Comparison of ENCODE assay signal across 19 cellular contexts in the genomic region with DNA sequence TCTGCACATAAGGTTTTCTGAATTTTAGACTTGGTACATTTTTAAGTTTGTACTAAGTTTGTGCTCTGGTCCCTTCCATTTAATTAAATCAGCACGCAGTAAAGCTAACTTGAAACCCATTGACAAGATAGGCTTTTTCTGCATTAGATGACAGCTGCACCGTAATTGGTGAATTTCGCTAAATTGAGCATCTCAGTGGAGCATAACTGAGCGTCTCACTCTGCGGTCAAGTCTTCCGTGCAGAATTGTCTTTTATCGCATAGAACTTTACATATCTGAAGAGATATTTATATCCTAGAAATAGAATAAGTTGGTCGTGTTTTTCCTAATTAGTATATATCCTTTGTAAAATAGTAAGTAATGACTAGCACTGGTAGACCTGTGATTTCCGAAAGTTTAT. TPM values are rescaled to one million over a fixed set of nuclear protein-coding genes. Genes with fewer than 3 reads are reported as not detected.
DNase-seq lines count a peak whose midpoint lies in the region; ATAC-seq, FAIRE-seq and TF ChIP-seq lines count a peak whose summit lies in the region.
"Had no signal": no experiment of that assay in that cellular context is flagged by ENCODE, and none has a peak within 500 bp of the region (broad histone marks: within the 10 kb centered on the region; RNA-seq: fewer than 3 reads in every experiment).

No MANE protein-coding gene starts in this region.

- no peaks in the 10 kb centered on the region for H3K9me2 ChIP-seq in MM.1S (replicated peaks; ENCODE audit: insufficient read depth, low read length)

- no peaks in the 10 kb centered on the region for H3K9me3 ChIP-seq in MM.1S (replicated peaks; ENCODE audit: insufficient read depth, low read length)
- H3K9me3 ChIP-seq: gastrocnemius medialis, spleen had no signal

- peaks cover 100% of the 10 kb centered on the region for H3K79me2 ChIP-seq in MM.1S (ENCODE audit: low read length)

- peak overlapping the region; percentile 38 for H3K27ac Mint-ChIP-seq in activated CD8-positive, alpha-beta memory T cell treated with anti-CD3 and anti-CD28 coated beads, Interleukin-2, amount 10 ng/mL, durations not matched to agents 7 days and 5 days
- peak overlapping the region; percentile 40 for H3K27ac Mint-ChIP-seq in stimulated activated effector memory CD8-positive, alpha-beta T cell treated with anti-CD3 and anti-CD28 coated beads, Interleukin-12 subunit alpha, Interleukin-12 subunit beta, amount 100 ng/mL, for 72 hours
- H3K27ac Mint-ChIP-seq: activated CD4-positive, alpha-beta memory T cell treated with anti-CD3 and anti-CD28 coated beads for 36 hours; HFFc6 had no signal

- H4K20me1 ChIP-seq in MM.1S (ENCODE audit: insufficient read depth, low read length) = peaks cover 45% of the 10 kb centered on the region

- peak overlapping the region; percentile 59 for H3K4me2 ChIP-seq in MM.1S (ENCODE audit: low read depth, low read length)

- peak overlapping the region; percentile 26 for H3K4me3 ChIP-seq in MM.1S (ENCODE audit: low read length)
- H3K4me3 ChIP-seq: esophagus muscularis mucosa, gastrocnemius medialis, lung, spleen had no signal

- TF ChIP-seq CTCF in MM.1S (IDR thresholded peaks at IDR 0.05; ENCODE audit: low read length) = no peak

- H3F3A ChIP-seq in MM.1S (ENCODE audit: insufficient read depth, low read length) = peaks cover 79% of the 10 kb centered on the region

- no peak for FAIRE-seq in RCC 7860 (lab: Jason Lieb, UNC)
- FAIRE-seq: keratinocyte had no signal

- H3K36me3 ChIP-seq in MM.1S (replicated peaks; ENCODE audit: insufficient read depth, low read length) = peaks cover 13% of the 10 kb centered on the region

- peaks cover 64% of the 10 kb centered on the region for H3K36me3 Mint-ChIP-seq in activated CD8-positive, alpha-beta memory T cell treated with anti-CD3 and anti-CD28 coated beads, Interleukin-2, amount 10 ng/mL, durations not matched to agents 7 days and 5 days
- H3K36me3 Mint-ChIP-seq in stimulated activated effector memory CD8-positive, alpha-beta T cell treated with anti-CD3 and anti-CD28 coated beads, Interleukin-12 subunit alpha, Interleukin-12 subunit beta, amount 100 ng/mL, for 72 hours = peaks cover 94% of the 10 kb centered on the region

- no peak for ATAC-seq in activated CD8-positive, alpha-beta memory T cell treated with anti-CD3 and anti-CD28 coated beads, Interleukin-2, amount 10 ng/mL, durations not matched to agents 7 days and 5 days
- ATAC-seq in GM18502 (IDR thresholded peaks at IDR 0.05; ENCODE audit: poor library complexity, unreplicated experiment) = peak; percentile 25
- no peak for ATAC-seq in stimulated activated effector memory CD8-positive, alpha-beta T cell treated with anti-CD3 and anti-CD28 coated beads, Interleukin-12 subunit alpha, Interleukin-12 subunit beta, amount 100 ng/mL, for 72 hours
- no peak for ATAC-seq in HG03439 (IDR thresholded peaks at IDR 0.05; ENCODE audit: unreplicated experiment)
- ATAC-seq: effector memory CD8-positive, alpha-beta T cell; gastrocnemius medialis had no signal

- H2AFZ ChIP-seq in MM.1S (ENCODE audit: low read length) = no peak overlapping the region

- H3K4me3 Mint-ChIP-seq in activated CD8-positive, alpha-beta memory T cell treated with anti-CD3 and anti-CD28 coated beads, Interleukin-2, amount 10 ng/mL, durations not matched to agents 7 days and 5 days = no peak overlapping the region
- H3K4me3 Mint-ChIP-seq in stimulated activated effector memory CD8-positive, alpha-beta T cell treated with anti-CD3 and anti-CD28 coated beads, Interleukin-12 subunit alpha, Interleukin-12 subunit beta, amount 100 ng/mL, for 72 hours = no peak overlapping the region
- H3K4me3 Mint-ChIP-seq: activated CD4-positive, alpha-beta memory T cell treated with anti-CD3 and anti-CD28 coated beads for 36 hours; HFFc6 had no signal

- no peak for DNase-seq in activated CD8-positive, alpha-beta memory T cell treated with anti-CD3 and anti-CD28 coated beads, Interleukin-2, amount 10 ng/mL, durations not matched to agents 7 days and 5 days
- DNase-seq in activated CD8-positive, alpha-beta memory T cell treated with anti-CD3 and anti-CD28 coated beads, Interleukin-2, amount 50 U/mL, for 4 hours = no peak
- peak; percentile 65 for DNase-seq in MM.1S
- no peak for DNase-seq in stimulated activated effector memory CD8-positive, alpha-beta T cell treated with anti-CD3 and anti-CD28 coated beads, Interleukin-12 subunit alpha, Interleukin-12 subunit beta, amount 100 ng/mL, for 72 hours (ENCODE audit: low spot score in 2 of 2)
- no peak for DNase-seq in C1 segment of cervical spinal cord (lab: John Stamatoyannopoulos, UW)
- no peak for DNase-seq in RCC 7860 (ENCODE audit: low spot score)
- DNase-seq: activated CD4-positive, alpha-beta memory T cell treated with anti-CD3 and anti-CD28 coated beads for 36 hours; gastrocnemius medialis; NK-92 treated with Interleukin-12 subunit alpha and Interleukin-12 subunit beta, amount 100 ng/mL, for 24 hours; occipital lobe; spleen; stimulated activated CD4-positive, alpha-beta T cell treated with anti-CD3 and anti-CD28 coated beads, Interleukin-4, amount 100 ng/mL, for 4 hours had no signal

- H3K27me3 ChIP-seq in MM.1S (replicated peaks; ENCODE audit: insufficient read depth, low read length) = no peaks in the 10 kb centered on the region
- H3K27me3 ChIP-seq: esophagus muscularis mucosa, gastrocnemius medialis, spleen had no signal

- no peaks in the 10 kb centered on the region for H3K9me3 Mint-ChIP-seq in activated CD8-positive, alpha-beta memory T cell treated with anti-CD3 and anti-CD28 coated beads, Interleukin-2, amount 10 ng/mL, durations not matched to agents 7 days and 5 days (ENCODE audit: low read depth)
- no peaks in the 10 kb centered on the region for H3K9me3 Mint-ChIP-seq in stimulated activated effector memory CD8-positive, alpha-beta T cell treated with anti-CD3 and anti-CD28 coated beads, Interleukin-12 subunit alpha, Interleukin-12 subunit beta, amount 100 ng/mL, for 72 hours
- H3K9me3 Mint-ChIP-seq: activated CD4-positive, alpha-beta memory T cell treated with anti-CD3 and anti-CD28 coated beads for 36 hours; effector memory CD8-positive, alpha-beta T cell; HFFc6 had no signal

- CTCF ChIA-PET in activated CD8-positive, alpha-beta memory T cell treated with anti-CD3 and anti-CD28 coated beads, Interleukin-2, amount 10 ng/mL, durations not matched to agents 7 days and 5 days (lab: Charles Lee) = interaction anchor here (0.6 to 7.5 kb wide), 37 partner anchors 11 to 415 kb away, joined by 3 to 149 read pairs (median 5); a partner anchor contains a TSS

- H3K27me3 Mint-ChIP-seq in activated CD8-positive, alpha-beta memory T cell treated with anti-CD3 and anti-CD28 coated beads, Interleukin-2, amount 10 ng/mL, durations not matched to agents 7 days and 5 days = no peaks in the 10 kb centered on the region
- H3K27me3 Mint-ChIP-seq: activated CD4-positive, alpha-beta memory T cell treated with anti-CD3 and anti-CD28 coated beads for 36 hours; effector memory CD8-positive, alpha-beta T cell had no signal

- peaks cover 45% of the 10 kb centered on the region for H3K4me1 ChIP-seq in MM.1S (ENCODE audit: low read length)

- peaks cover 63% of the 10 kb centered on the region for H3K4me1 Mint-ChIP-seq in activated CD8-positive, alpha-beta memory T cell treated with anti-CD3 and anti-CD28 coated beads, Interleukin-2, amount 10 ng/mL, durations not matched to agents 7 days and 5 days
- H3K4me1 Mint-ChIP-seq in stimulated activated effector memory CD8-positive, alpha-beta T cell treated with anti-CD3 and anti-CD28 coated beads, Interleukin-12 subunit alpha, Interleukin-12 subunit beta, amount 100 ng/mL, for 72 hours = peaks cover 47% of the 10 kb centered on the region

- peak overlapping the region; percentile 44; the same call in 1 of the 2 replicates for H3K9ac ChIP-seq in MM.1S (ENCODE audit: low read length)

- H3K27ac ChIP-seq in MM.1S (ENCODE audit: low read length) = peak overlapping the region; percentile 94; the same call in 1 of the 2 replicates
- H3K27ac ChIP-seq: esophagus muscularis mucosa, gastrocnemius medialis, spleen had no signal

RNA-seq across cellular contexts. Expression of a gene that starts 4.1 kb away (rescaled TPM):
- total RNA-seq in activated CD8-positive, alpha-beta memory T cell treated with anti-CD3 and anti-CD28 coated beads, Interleukin-2, amount 10 ng/mL, durations not matched to agents 7 days and 5 days = 100 to 1,000 TPM; 525 to 528 TPM
